Comparison of ENCODE assay signal across 19 cellular contexts in genomic region chr7:585873-586272, GRCh38.
DNase-seq lines count a peak whose midpoint lies in the region; ATAC-seq lines count a peak whose summit lies in the region.
"Had no signal": no experiment of that assay in that cellular context is flagged by ENCODE, and none has a peak within 500 bp of the region (broad histone marks: within the 10 kb centered on the region; RNA-seq: fewer than 3 reads in every experiment).

No MANE protein-coding gene starts in this region.

- H3K4ac ChIP-seq in mesenchymal stem cell (ENCODE audit: low read depth in 1 of 2, low read length in 2 of 2) = no peak overlapping the region

- peaks cover 31% of the 10 kb centered on the region for H3K4me1 Mint-ChIP-seq in T-helper 2 cell treated with Interferon-gamma antibody and Interleukin-4, amounts not matched to agents 5 μg/mL and 100 μg/mL, for 36 hours (ENCODE audit: low read depth)
- H3K4me1 Mint-ChIP-seq in activated CD4-positive, alpha-beta memory T cell treated with anti-CD3 and anti-CD28 coated beads, Interleukin-2, amount 10 ng/mL, durations not matched to agents 7 days and 5 days = peaks cover 38% of the 10 kb centered on the region

- ATAC-seq in GM19351 (IDR thresholded peaks at IDR 0.05; ENCODE audit: unreplicated experiment) = peak; percentile 28
- ATAC-seq: psoas muscle had no signal

- H2BK5ac ChIP-seq in mesenchymal stem cell (ENCODE audit: low read depth, low read length, poor library complexity, severe bottlenecking) = no peak overlapping the region

- H3K36me3 ChIP-seq in mesenchymal stem cell (ENCODE audit: control insufficient read depth in 1 of 2, insufficient read depth in 2 of 2, low read depth in 1 of 2, low read length in 2 of 2) = peaks cover 4 to 49% of the 10 kb centered on the region in 2 experiments
- H3K36me3 ChIP-seq in effector memory CD4-positive, alpha-beta T cell (ENCODE audit: control insufficient read depth, insufficient read depth, low read length) = no peaks in the 10 kb centered on the region
- H3K36me3 ChIP-seq: SJCRH30 had no signal

- no peak overlapping the region for H3K18ac ChIP-seq in mesenchymal stem cell (ENCODE audit: low read depth in 1 of 2, low read length in 2 of 2)

- no peak overlapping the region for H4K91ac ChIP-seq in mesenchymal stem cell (ENCODE audit: low read length)

- H3K4me1 ChIP-seq in mesenchymal stem cell (ENCODE audit: control insufficient read depth, insufficient read depth, low read depth, low read length) = peaks cover 21% of the 10 kb centered on the region
- H3K4me1 ChIP-seq in effector memory CD4-positive, alpha-beta T cell (ENCODE audit: control insufficient read depth, insufficient read depth, low read length, poor library complexity, severe bottlenecking) = peaks cover 21% of the 10 kb centered on the region

- H3K27me3 Mint-ChIP-seq in T-helper 2 cell treated with Interferon-gamma antibody and Interleukin-4, amounts not matched to agents 5 μg/mL and 100 μg/mL, for 36 hours (ENCODE audit: low read depth) = no peaks in the 10 kb centered on the region
- H3K27me3 Mint-ChIP-seq in activated CD4-positive, alpha-beta memory T cell treated with anti-CD3 and anti-CD28 coated beads, Interleukin-2, amount 10 ng/mL, durations not matched to agents 7 days and 5 days = no peaks in the 10 kb centered on the region

- no peak overlapping the region for H4K8ac ChIP-seq in mesenchymal stem cell (ENCODE audit: low read length)

- H2AFZ ChIP-seq in mesenchymal stem cell (ENCODE audit: low read depth, low read length) = no peak overlapping the region

- DNase-seq in T-helper 2 cell treated with Interferon-gamma antibody and Interleukin-4, amounts not matched to agents 5 μg/mL and 100 μg/mL, for 36 hours (ENCODE audit: low spot score) = no peak
- DNase-seq in T-helper 2 cell (no peak), mesenchymal stem cell (no peak), SHP77 treated with DMSO at 0.1 percent for 48 hours (lab: John Stamatoyannopoulos, UW) (no peak)
- no peak for DNase-seq in activated CD4-positive, alpha-beta memory T cell treated with anti-CD3 and anti-CD28 coated beads, Interleukin-2, amount 10 ng/mL, durations not matched to agents 7 days and 5 days
- DNase-seq in stimulated activated CD4-positive, alpha-beta T cell treated with anti-CD3 and anti-CD28 coated beads, Interleukin-4, amount 100 ng/mL, for 24 hours = no peak
- DNase-seq in effector memory CD4-positive, alpha-beta T cell = no peak
- DNase-seq: 8988T, activated gamma-delta T cell, C1 segment of cervical spinal cord, DMS79 treated with DMSO at 0.1 percent for 48 hours, islet precursor cell, MM.1S, NCI-H187 treated with DMSO at 0.1 percent for 48 hours, NCI-H524, psoas muscle, SJCRH30 had no signal

- H3K14ac ChIP-seq in mesenchymal stem cell (ENCODE audit: low read length in 2 of 2) = no peak overlapping the region

- no peak overlapping the region for H3K9ac ChIP-seq in mesenchymal stem cell (ENCODE audit: low read length)

- peak overlapping the region; percentile 98 for H3K27ac Mint-ChIP-seq in T-helper 2 cell treated with Interferon-gamma antibody and Interleukin-4, amounts not matched to agents 5 μg/mL and 100 μg/mL, for 36 hours
- peak overlapping the region; percentile 77 for H3K27ac Mint-ChIP-seq in activated CD4-positive, alpha-beta memory T cell treated with anti-CD3 and anti-CD28 coated beads, Interleukin-2, amount 10 ng/mL, durations not matched to agents 7 days and 5 days

- no peak overlapping the region for H2BK12ac ChIP-seq in mesenchymal stem cell (ENCODE audit: low read length in 2 of 2)

- peaks cover 5% of the 10 kb centered on the region for H3K9me3 ChIP-seq in mesenchymal stem cell (ENCODE audit: control insufficient read depth, low read length)
- H3K9me3 ChIP-seq in effector memory CD4-positive, alpha-beta T cell (ENCODE audit: control insufficient read depth, low read length) = no peaks in the 10 kb centered on the region
- H3K9me3 ChIP-seq: psoas muscle, SJCRH30 had no signal

- no peak overlapping the region for H3K4me2 ChIP-seq in mesenchymal stem cell (ENCODE audit: low read length, poor library complexity, severe bottlenecking)

- H3K79me1 ChIP-seq in mesenchymal stem cell (replicated peaks; ENCODE audit: low read length, poor library complexity, severe bottlenecking) = peaks cover 2% of the 10 kb centered on the region

- peaks cover 52% of the 10 kb centered on the region for H3K36me3 Mint-ChIP-seq in T-helper 2 cell treated with Interferon-gamma antibody and Interleukin-4, amounts not matched to agents 5 μg/mL and 100 μg/mL, for 36 hours (ENCODE audit: low read depth)
- H3K36me3 Mint-ChIP-seq in activated CD4-positive, alpha-beta memory T cell treated with anti-CD3 and anti-CD28 coated beads, Interleukin-2, amount 10 ng/mL, durations not matched to agents 7 days and 5 days (ENCODE audit: low read depth) = peaks cover 39% of the 10 kb centered on the region

- CTCF ChIA-PET in activated CD4-positive, alpha-beta memory T cell treated with anti-CD3 and anti-CD28 coated beads, Interleukin-2, amount 10 ng/mL, durations not matched to agents 7 days and 5 days (lab: Charles Lee) = interaction anchor here (0.9 kb wide), 1 partner anchor 19 kb away, joined by 3 read pairs; no protein-coding TSS in a partner anchor

- H2AK5ac ChIP-seq in mesenchymal stem cell (ENCODE audit: low read length, severe bottlenecking) = no peak overlapping the region

- peak overlapping the region; percentile 20 for H2BK15ac ChIP-seq in mesenchymal stem cell (ENCODE audit: low read depth, poor library complexity, severe bottlenecking)

- no peak overlapping the region for H3K23ac ChIP-seq in mesenchymal stem cell (ENCODE audit: low read length in 2 of 2)

- H2BK120ac ChIP-seq in mesenchymal stem cell (ENCODE audit: low read depth, low read length) = no peak overlapping the region

- no peak overlapping the region for H3K27ac ChIP-seq in mesenchymal stem cell (ENCODE audit: low read length, poor library complexity, severe bottlenecking)
- no peak overlapping the region for H3K27ac ChIP-seq in effector memory CD4-positive, alpha-beta T cell (ENCODE audit: insufficient read depth, low read length, poor library complexity, severe bottlenecking)
- H3K27ac ChIP-seq: psoas muscle, SJCRH30 had no signal

- 76% methylated on average over 5 of the region's 6 CpGs for WGBS in mesenchymal stem cell

- H3K4me3 ChIP-seq in mesenchymal stem cell (ENCODE audit: insufficient read depth in 1 of 2, low read depth in 1 of 2, low read length in 2 of 2) = no peak overlapping the region
- no peak overlapping the region for H3K4me3 ChIP-seq in effector memory CD4-positive, alpha-beta T cell (ENCODE audit: insufficient read depth, low read depth, low read length, poor library complexity, severe bottlenecking)
- H3K4me3 ChIP-seq: psoas muscle, SJCRH30 had no signal

- POLR2A ChIA-PET in activated CD4-positive, alpha-beta memory T cell treated with anti-CD3 and anti-CD28 coated beads, Interleukin-2, amount 10 ng/mL, durations not matched to agents 7 days and 5 days (lab: Charles Lee) = interaction anchor here (1.4 to 4.5 kb wide), 4 partner anchors 10 to 141 kb away, joined by 4 to 96 read pairs (median 28); partner anchors contain the start of gene PRKAR1B

- H3K4me3 Mint-ChIP-seq in T-helper 2 cell treated with Interferon-gamma antibody and Interleukin-4, amounts not matched to agents 5 μg/mL and 100 μg/mL, for 36 hours = peak overlapping the region; percentile 54
- H3K4me3 Mint-ChIP-seq in activated CD4-positive, alpha-beta memory T cell treated with anti-CD3 and anti-CD28 coated beads, Interleukin-2, amount 10 ng/mL, durations not matched to agents 7 days and 5 days = no peak overlapping the region
- H3K4me3 Mint-ChIP-seq: nephron had no signal

- peaks cover 24% of the 10 kb centered on the region for H3K9me3 Mint-ChIP-seq in T-helper 2 cell treated with Interferon-gamma antibody and Interleukin-4, amounts not matched to agents 5 μg/mL and 100 μg/mL, for 36 hours
- peaks cover 15% of the 10 kb centered on the region for H3K9me3 Mint-ChIP-seq in activated CD4-positive, alpha-beta memory T cell treated with anti-CD3 and anti-CD28 coated beads, Interleukin-2, amount 10 ng/mL, durations not matched to agents 7 days and 5 days

- no peaks in the 10 kb centered on the region for H3K27me3 ChIP-seq in mesenchymal stem cell (ENCODE audit: control insufficient read depth in 1 of 2, insufficient read depth in 1 of 2, low read length in 2 of 2)
- H3K27me3 ChIP-seq in effector memory CD4-positive, alpha-beta T cell (replicated peaks; ENCODE audit: control insufficient read depth, insufficient read depth, low read length, poor library complexity, severe bottlenecking) = no peaks in the 10 kb centered on the region
- H3K27me3 ChIP-seq: SJCRH30 had no signal
